Comparison of ENCODE assay signal across 16 cellular contexts in the genomic region with DNA sequence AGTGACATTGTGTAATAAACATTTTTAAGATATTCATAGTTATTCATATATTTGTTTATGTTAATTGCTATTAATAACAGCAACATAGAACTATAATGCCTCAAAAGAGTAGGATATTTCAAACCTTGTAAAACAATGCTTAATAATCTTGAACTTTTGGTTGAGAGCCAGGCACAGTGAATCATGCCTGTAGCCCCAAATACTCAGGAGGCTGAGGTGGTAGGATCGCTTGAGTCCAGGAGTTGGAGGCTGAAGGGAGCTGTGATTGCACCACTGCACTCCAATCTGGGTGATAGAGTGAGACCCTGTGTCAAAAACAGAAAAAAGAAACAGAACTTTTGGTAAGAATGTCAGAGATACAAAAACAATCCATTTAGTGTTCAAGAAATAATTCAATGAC.
DNase-seq lines count a peak whose midpoint lies in the region; ATAC-seq and TF ChIP-seq lines count a peak whose summit lies in the region.
"Had no signal": no experiment of that assay in that cellular context is flagged by ENCODE, and none has a peak within 500 bp of the region (broad histone marks: within the 10 kb centered on the region; RNA-seq: fewer than 3 reads in every experiment).

No MANE protein-coding gene starts in this region.

- no peak overlapping the region for H3K27ac ChIP-seq in psoas muscle
- H3K27ac ChIP-seq: RWPE1, SJCRH30 had no signal

- TF ChIP-seq CTCF in cardiac fibroblast (IDR thresholded peaks at IDR 0.05; ENCODE audit: low read depth, low read length) (no peak), psoas muscle (IDR thresholded peaks at IDR 0.05) (no peak)

- ATAC-seq in psoas muscle (no peak), left ventricle myocardium superior (no peak)

- H3K9me3 ChIP-seq in psoas muscle = no peaks in the 10 kb centered on the region
- H3K9me3 ChIP-seq: SJCRH30 had no signal

- H3K27me3 ChIP-seq in psoas muscle (ENCODE audit: insufficient read depth in 3 of 3, low read length in 2 of 3) = no peaks in the 10 kb centered on the region
- H3K27me3 ChIP-seq: SJCRH30 had no signal

- H3K4me3 ChIP-seq in cardiac fibroblast (replicated peaks in 1 of 2; ENCODE audit: low read depth in 2 of 2, low read length in 2 of 2) = no peak overlapping the region
- no peak overlapping the region for H3K4me3 ChIP-seq in psoas muscle
- H3K4me3 ChIP-seq: SJCRH30 had no signal

- WGBS in psoas muscle, 3 donors = 78 to 87% (median 84%) methylated on average over 1 of the region's 1 CpG

- no peaks in the 10 kb centered on the region for H3K36me3 ChIP-seq in psoas muscle (ENCODE audit: insufficient read depth in 1 of 2, low read depth in 1 of 2)
- H3K36me3 ChIP-seq: SJCRH30 had no signal

- H3K4me1 ChIP-seq in psoas muscle = no peaks in the 10 kb centered on the region
- H3K4me1 ChIP-seq: SJCRH30 had no signal

- DNase-seq in EL = peak; percentile 52
- peak; percentile 52 for DNase-seq in M059J (ENCODE audit: low read depth)
- peak; percentile 3 to 6 for DNase-seq in cardiac fibroblast (ENCODE audit: low read depth in 2 of 2)
- peak; percentile 27 for DNase-seq in iris pigment epithelial cell (ENCODE audit: low read depth)
- DNase-seq in psoas muscle = no peak
- DNase-seq in left ventricle myocardium superior = no peak
- DNase-seq in DMS53 (lab: John Stamatoyannopoulos, UW) = no peak
- DNase-seq: COR-L47, NCI-H1417 treated with DMSO at 0.1 percent for 48 hours, NCI-H1930, NCI-H2171, NCI-H446 treated with DMSO at 0.1 percent for 48 hours, NCI-H748 treated with DMSO at 0.1 percent for 48 hours, OCI-M1, SJCRH30 had no signal

- intact Hi-C loops in psoas muscle (cut with DNase I) = no loop called here
- intact Hi-C loops in left ventricle myocardium superior (cut with micrococcal nuclease) = no loop called here

Comparison
In these comparisons a context has a peak if more than half of its experiments do, and no peak if none do; other contexts are left out.
1. DNase-seq: peak in EL (single experiment), M059J (single experiment), cardiac fibroblast (2 of 2) and iris pigment epithelial cell (single experiment); none in psoas muscle (0 of 2), left ventricle myocardium superior (single experiment) and DMS53 (single experiment).